Comparison of ENCODE assay signal across 9 cellular contexts in genomic region chr22:20919718-20920117, GRCh38. TPM values are rescaled to one million over a fixed set of nuclear protein-coding genes. Genes with fewer than 3 reads are reported as not detected.
DNase-seq lines count a peak whose midpoint lies in the region; ATAC-seq and TF ChIP-seq lines count a peak whose summit lies in the region.
"Had no signal": no experiment of that assay in that cellular context is flagged by ENCODE, and none has a peak within 500 bp of the region (broad histone marks: within the 10 kb centered on the region; RNA-seq: fewer than 3 reads in every experiment).

No MANE protein-coding gene starts in this region.

- TF ChIP-seq CTCF in GM23338 (conservative IDR thresholded peaks at IDR 0.05; ENCODE audit: low read depth in 2 of 2) (no peak), fibroblast of the aortic adventitia (IDR thresholded peaks at IDR 0.05; ENCODE audit: insufficient read depth, low read length) (no peak), gastrocnemius medialis (IDR thresholded peaks at IDR 0.05 in 4 of 5, conservative IDR thresholded peaks at IDR 0.05 in 1 of 5) (no peak)

- no peak for ATAC-seq in GM23338
- ATAC-seq in SK-N-SH treated with all-trans-retinoic acid at 6 μM for 48 hours = no peak
- ATAC-seq in gastrocnemius medialis = no peak
- no peak for ATAC-seq in GM21717 (IDR thresholded peaks at IDR 0.05; ENCODE audit: unreplicated experiment)
- no peak for ATAC-seq in GM21526 (IDR thresholded peaks at IDR 0.05; ENCODE audit: low FRiP score, unreplicated experiment)
- no peak for ATAC-seq in HG03095 (IDR thresholded peaks at IDR 0.05; ENCODE audit: unreplicated experiment)

- H3K36me3 ChIP-seq in GM23338 (ENCODE audit: insufficient read depth) = no peaks in the 10 kb centered on the region
- no peaks in the 10 kb centered on the region for H3K36me3 ChIP-seq in gastrocnemius medialis

- no peak overlapping the region for H3K27ac Mint-ChIP-seq in GM23338

- H3F3A ChIP-seq in GM23338 (replicated peaks; ENCODE audit: low read depth) = peaks cover 4% of the 10 kb centered on the region; the same call in 1 of the 2 replicates

- H3K9me3 ChIP-seq in gastrocnemius medialis = no peaks in the 10 kb centered on the region

- H3K79me2 ChIP-seq in GM23338 (replicated peaks; ENCODE audit: insufficient read depth) = peaks cover 74% of the 10 kb centered on the region

- H3K36me3 Mint-ChIP-seq in GM23338 (ENCODE audit: low read depth) = peaks cover 28% of the 10 kb centered on the region

- H3K4me3 ChIP-seq in GM23338 = peak overlapping the region; percentile 99
- H3K4me3 ChIP-seq in fibroblast of the aortic adventitia (ENCODE audit: low read depth, low read length) = peak overlapping the region; percentile 92
- peak overlapping the region; percentile 87 to 97 (median 90) for H3K4me3 ChIP-seq in gastrocnemius medialis

- H2AFZ ChIP-seq in GM23338 = no peak overlapping the region

- H3K4me1 ChIP-seq in GM23338 (ENCODE audit: insufficient read depth) = peaks cover 31% of the 10 kb centered on the region
- peaks cover 18 to 51% of the 10 kb centered on the region in 2 donors for H3K4me1 ChIP-seq in gastrocnemius medialis

- TF ChIP-seq POLR2A in gastrocnemius medialis (IDR thresholded peaks at IDR 0.05) = no peak

- H3K9me2 ChIP-seq in GM23338 (ENCODE audit: insufficient read depth) = no peaks in the 10 kb centered on the region

- H3K4me2 ChIP-seq in GM23338 = peak overlapping the region; percentile 79

- peak overlapping the region; percentile 99 for H3K4me3 Mint-ChIP-seq in GM23338

- H3K27me3 ChIP-seq in GM23338 (ENCODE audit: insufficient read depth) = no peaks in the 10 kb centered on the region
- no peaks in the 10 kb centered on the region for H3K27me3 ChIP-seq in gastrocnemius medialis

- no peak for DNase-seq in GM23338 (ENCODE audit: low spot score)
- DNase-seq in fibroblast of the aortic adventitia (ENCODE audit: low read depth) = peak; percentile 26
- DNase-seq in gastrocnemius medialis = no peak
- DNase-seq in NCI-H526 treated with DMSO at 0.1 percent for 48 hours (lab: John Stamatoyannopoulos, UW) = no peak
- DNase-seq: activated CD4-positive, alpha-beta T cell treated with anti-CD3 and anti-CD28 coated beads, Interleukin-2, amount 50 U/mL, for 4 hours had no signal

- no peaks in the 10 kb centered on the region for H3K9me3 Mint-ChIP-seq in GM23338

- H3K27me3 Mint-ChIP-seq in GM23338 (ENCODE audit: insufficient read depth, low read depth, poor library complexity) = peaks cover 9% of the 10 kb centered on the region

- peaks cover 33% of the 10 kb centered on the region for H3K4me1 Mint-ChIP-seq in GM23338

- in situ Hi-C loops in gastrocnemius medialis (cut with MboI; ENCODE audit: low sequenced_read_pairs in 4 of 4) = no loop called here

- peaks cover 66% of the 10 kb centered on the region for H4K20me1 ChIP-seq in GM23338 (replicated peaks; ENCODE audit: insufficient read depth)

- no peak overlapping the region for H3K27ac ChIP-seq in GM23338 (ENCODE audit: low read depth)
- H3K27ac ChIP-seq in gastrocnemius medialis = peak overlapping the region; percentile 7 to 97 (median 96)

- intact Hi-C loops in gastrocnemius medialis (cut with DNase I; ENCODE audit: low total_unique reads) = loop anchor here (2.0 to 5.0 kb wide), 3 partner anchors 25 to 422 kb away; partner anchors contain the start of gene KLHL22

TF ChIP-seq in GM23338, 12 proteins besides CTCF, POLR2A, EP300 and RAD21 (continues in another document):
- no peak for TF ChIP-seq ETS1 (IDR thresholded peaks at IDR 0.05)
- no peak for TF ChIP-seq CREB1 (CRISPR knock-in tag; IDR thresholded peaks at IDR 0.05; ENCODE audit: low read depth)
- no peak for TF ChIP-seq ZNF331 (CRISPR knock-in tag; IDR thresholded peaks at IDR 0.05; ENCODE audit: low read depth)
- no peak for TF ChIP-seq STAT1 (IDR thresholded peaks at IDR 0.05; ENCODE audit: unreplicated experiment)
- TF ChIP-seq JUNB (IDR thresholded peaks at IDR 0.05; ENCODE audit: unreplicated experiment) = no peak
- TF ChIP-seq POLR2AphosphoS5 (IDR thresholded peaks at IDR 0.05; ENCODE audit: low read depth) = no peak
- no peak for TF ChIP-seq EZH2 (IDR thresholded peaks at IDR 0.05; ENCODE audit: low read depth, unreplicated experiment)
- no peak for TF ChIP-seq NANOG (IDR thresholded peaks at IDR 0.05; ENCODE audit: borderline replicate concordance)

TF ChIP-seq in SK-N-SH treated with all-trans-retinoic acid at 6 μM for 48 hours, 23 proteins besides CTCF, POLR2A, EP300 and RAD21:
- 0 out of 2 replicates have a peak, but pooled peaks have one; percentile 28 for TF ChIP-seq ISL1 (CRISPR knock-in tag; IDR thresholded peaks at IDR 0.05)
- TF ChIP-seq, protein P1, sequence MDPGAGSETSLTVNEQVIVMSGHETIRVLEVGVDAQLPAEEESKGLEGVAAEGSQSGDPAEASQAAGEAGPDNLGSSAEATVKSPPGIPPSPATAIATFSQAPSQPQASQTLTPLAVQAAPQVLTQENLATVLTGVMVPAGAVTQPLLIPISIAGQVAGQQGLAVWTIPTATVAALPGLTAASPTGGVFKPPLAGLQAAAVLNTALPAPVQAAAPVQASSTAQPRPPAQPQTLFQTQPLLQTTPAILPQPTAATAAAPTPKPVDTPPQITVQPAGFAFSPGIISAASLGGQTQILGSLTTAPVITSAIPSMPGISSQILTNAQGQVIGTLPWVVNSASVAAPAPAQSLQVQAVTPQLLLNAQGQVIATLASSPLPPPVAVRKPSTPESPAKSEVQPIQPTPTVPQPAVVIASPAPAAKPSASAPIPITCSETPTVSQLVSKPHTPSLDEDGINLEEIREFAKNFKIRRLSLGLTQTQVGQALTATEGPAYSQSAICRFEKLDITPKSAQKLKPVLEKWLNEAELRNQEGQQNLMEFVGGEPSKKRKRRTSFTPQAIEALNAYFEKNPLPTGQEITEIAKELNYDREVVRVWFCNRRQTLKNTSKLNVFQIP (CRISPR knock-in tag; IDR thresholded peaks at IDR 0.05; ENCODE audit: borderline replicate concordance, low read depth) = no peak

RNA-seq across cellular contexts. Expression of gene CRKL, which starts 2.5 kb away (rescaled TPM):
- 97.6 and 104 TPM in 2 replicates for total RNA-seq in GM23338 (2014; rRNA removed; shearing (Covaris generic))
- polyA plus RNA-seq in GM23338 (2016; fragmentation: Nextera tagmentation; extraction: Ambion mirVana) = 39.5 and 40.7 TPM in 2 replicates
- total RNA-seq in fibroblast of the aortic adventitia (ENCODE audit: low replicate concordance) = 35.0 and 44.7 TPM in 2 replicates
- 100 to 1,000 TPM in 1 of 4 donors, 10 to 100 TPM in 3; 73.3 to 109 (median 84.7) TPM for total RNA-seq in gastrocnemius medialis

RNA-seq across cellular contexts. Expression of gene AIFM3, which starts 47.3 kb away (rescaled TPM):
- 0.45 and 1.7 TPM in 2 replicates for total RNA-seq in GM23338 (2014; rRNA removed; shearing (Covaris generic))
- 1.4 and 1.5 TPM in 2 replicates for polyA plus RNA-seq in GM23338 (2016; fragmentation: Nextera tagmentation; extraction: Ambion mirVana)
- total RNA-seq in fibroblast of the aortic adventitia (ENCODE audit: low replicate concordance) (0.45 and 1.7 TPM in 2 replicates), gastrocnemius medialis (under 1 TPM in 2 of 4 donors, not detected in 2; 0.22 to 0.42 TPM)
